In genomic region chr1:54312874-54313316, GRCh38 we compare ENCODE assay signal across 8 cellular contexts.
DNase-seq lines count a peak whose midpoint lies in the region; ATAC-seq and TF ChIP-seq lines count a peak whose summit lies in the region.

No MANE protein-coding gene starts in this region.

- peak; percentile 55 for ATAC-seq in activated CD8-positive, alpha-beta T cell treated with anti-CD3 and anti-CD28 coated beads, Interleukin-2, amount 10 ng/mL, durations not matched to agents 7 days and 5 days

- no peaks in the 10 kb centered on the region for H3K9me3 Mint-ChIP-seq in T-helper 1 cell treated with Interleukin-12 subunit alpha and Interleukin-12 subunit beta and Interleukin-4 antibody, amounts not matched to agents 30 μg/mL and 1 μg/mL, for 36 hours
- no peaks in the 10 kb centered on the region for H3K9me3 Mint-ChIP-seq in activated CD8-positive, alpha-beta T cell treated with anti-CD3 and anti-CD28 coated beads, Interleukin-2, amount 10 ng/mL, durations not matched to agents 7 days and 5 days (ENCODE audit: insufficient read depth)

- intact Hi-C loops in testis (cut with DNase I; ENCODE audit: low total_unique reads), result no loop called here

- H3K9me3 ChIP-seq in right atrium auricular region (no peaks in the 10 kb centered on the region), testis (no peaks in the 10 kb centered on the region)

- H3K27me3 ChIP-seq in right atrium auricular region (no peaks in the 10 kb centered on the region), testis (no peaks in the 10 kb centered on the region)

- TF ChIP-seq CTCF in right atrium auricular region (IDR thresholded peaks at IDR 0.05) (no peak), testis (IDR thresholded peaks at IDR 0.05) (no peak)

- H3K4me3 ChIP-seq in right atrium auricular region (no peak overlapping the region), testis (no peak overlapping the region)

- POLR2A ChIA-PET in activated CD8-positive, alpha-beta T cell treated with anti-CD3 and anti-CD28 coated beads, Interleukin-2, amount 10 ng/mL, durations not matched to agents 7 days and 5 days (lab: Charles Lee), result interaction anchor here (0.9 to 1.3 kb wide), 2 partner anchors 13 to 27 kb away, joined by 4 to 11 read pairs; no protein-coding TSS in a partner anchor

- no peak overlapping the region for H3K4me3 Mint-ChIP-seq in T-helper 1 cell treated with Interleukin-12 subunit alpha and Interleukin-12 subunit beta and Interleukin-4 antibody, amounts not matched to agents 30 μg/mL and 1 μg/mL, for 36 hours
- H3K4me3 Mint-ChIP-seq in activated CD8-positive, alpha-beta T cell treated with anti-CD3 and anti-CD28 coated beads, Interleukin-2, amount 10 ng/mL, durations not matched to agents 7 days and 5 days, result peak overlapping the region; percentile 19

- peak overlapping the region; percentile 15 to 64 for H3K27ac ChIP-seq in right atrium auricular region
- peak overlapping the region; percentile 68 to 69 for H3K27ac ChIP-seq in testis

- peak overlapping the region; percentile 43 for H3K27ac Mint-ChIP-seq in T-helper 1 cell treated with Interleukin-12 subunit alpha and Interleukin-12 subunit beta and Interleukin-4 antibody, amounts not matched to agents 30 μg/mL and 1 μg/mL, for 36 hours
- H3K27ac Mint-ChIP-seq in activated CD8-positive, alpha-beta T cell treated with anti-CD3 and anti-CD28 coated beads, Interleukin-2, amount 10 ng/mL, durations not matched to agents 7 days and 5 days, result peak overlapping the region; percentile 66

- no peak for TF ChIP-seq POLR2A in testis (IDR thresholded peaks at IDR 0.05)

- H3K36me3 ChIP-seq in right atrium auricular region (no peaks in the 10 kb centered on the region), testis (ENCODE audit: low read depth, missing control alignments) (no peaks in the 10 kb centered on the region)

- peaks cover 9% of the 10 kb centered on the region for H3K36me3 Mint-ChIP-seq in T-helper 1 cell treated with Interleukin-12 subunit alpha and Interleukin-12 subunit beta and Interleukin-4 antibody, amounts not matched to agents 30 μg/mL and 1 μg/mL, for 36 hours (ENCODE audit: low read depth)
- H3K36me3 Mint-ChIP-seq in activated CD8-positive, alpha-beta T cell treated with anti-CD3 and anti-CD28 coated beads, Interleukin-2, amount 10 ng/mL, durations not matched to agents 7 days and 5 days (ENCODE audit: low read depth), result peaks cover 22% of the 10 kb centered on the region

- H3K4me1 ChIP-seq in right atrium auricular region (peaks cover 0 to 49% of the 10 kb centered on the region in 2 donors), testis (peaks cover 62% of the 10 kb centered on the region)

- CTCF ChIA-PET in activated CD8-positive, alpha-beta T cell treated with anti-CD3 and anti-CD28 coated beads, Interleukin-2, amount 10 ng/mL, durations not matched to agents 7 days and 5 days (lab: Charles Lee), result interaction anchor here (0.6 to 1.6 kb wide), 2 partner anchors 22 to 82 kb away, joined by 3 read pairs; no protein-coding TSS in a partner anchor

- no peaks in the 10 kb centered on the region for H3K27me3 Mint-ChIP-seq in T-helper 1 cell treated with Interleukin-12 subunit alpha and Interleukin-12 subunit beta and Interleukin-4 antibody, amounts not matched to agents 30 μg/mL and 1 μg/mL, for 36 hours (ENCODE audit: low read depth)
- H3K27me3 Mint-ChIP-seq in activated CD8-positive, alpha-beta T cell treated with anti-CD3 and anti-CD28 coated beads, Interleukin-2, amount 10 ng/mL, durations not matched to agents 7 days and 5 days (ENCODE audit: low read depth), result no peaks in the 10 kb centered on the region

- WGBS in testis, 2 donors, result 26 to 27% methylated on average over 7 of the region's 7 CpGs

- DNase-seq in T-helper 1 cell (no peak), right atrium auricular region (ENCODE audit: low spot score) (no peak), testis (peak; percentile 81), HUDEP-2 (lab: John Stamatoyannopoulos, UW; ENCODE audit: unreplicated experiment in 76 of 76) (no peak)
- DNase-seq in activated CD8-positive, alpha-beta T cell treated with anti-CD3 and anti-CD28 coated beads, Interleukin-2, amount 10 ng/mL, durations not matched to agents 7 days and 5 days, result peak; percentile 27
- no peak for DNase-seq in effector CD8-positive, alpha-beta T cell (lab: John Stamatoyannopoulos, UW)
- DNase-seq in stimulated activated CD8-positive, alpha-beta memory T cell treated with anti-CD3 and anti-CD28 coated beads, Interleukin-4, amount 100 ng/mL, for 48 hours, result no peak

- peaks cover 54% of the 10 kb centered on the region for H3K4me1 Mint-ChIP-seq in T-helper 1 cell treated with Interleukin-12 subunit alpha and Interleukin-12 subunit beta and Interleukin-4 antibody, amounts not matched to agents 30 μg/mL and 1 μg/mL, for 36 hours (ENCODE audit: low read depth)
- H3K4me1 Mint-ChIP-seq in activated CD8-positive, alpha-beta T cell treated with anti-CD3 and anti-CD28 coated beads, Interleukin-2, amount 10 ng/mL, durations not matched to agents 7 days and 5 days (ENCODE audit: low read depth), result peaks cover 65% of the 10 kb centered on the region

Comparison
In these comparisons a context has a peak if more than half of its experiments do, and no peak if none do; other contexts are left out.
1. DNase-seq: peak in activated CD8-positive, alpha-beta T cell treated with anti-CD3 and anti-CD28 coated beads, Interleukin-2, amount 10 ng/mL, durations not matched to agents 7 days and 5 days (single experiment) and testis (single experiment); none in T-helper 1 cell (0 of 5), right atrium auricular region (single experiment), effector CD8-positive, alpha-beta T cell (single experiment), HUDEP-2 (0 of 76) and stimulated activated CD8-positive, alpha-beta memory T cell treated with anti-CD3 and anti-CD28 coated beads, Interleukin-4, amount 100 ng/mL, for 48 hours (single experiment).